In genomic region chr22:36411589-36412258, GRCh38 we compare ENCODE assay signal across 11 cellular contexts. TPM values are rescaled to one million over a fixed set of nuclear protein-coding genes. Genes with fewer than 3 reads are reported as not detected.
A peak's percentile ranks its signal among the peaks of the same experiment; 100 is the strongest.
DNase-seq lines count a peak whose midpoint lies in the region; ATAC-seq, FAIRE-seq and TF ChIP-seq lines count a peak whose summit lies in the region.
"Had no signal": no experiment of that assay in that cellular context is flagged by ENCODE, and none has a peak within 500 bp of the region (broad histone marks: within the 10 kb centered on the region; RNA-seq: fewer than 3 reads in every experiment).

No MANE protein-coding gene starts in this region.

- H3K9me3 Mint-ChIP-seq in CD4-positive, alpha-beta T cell = no peaks in the 10 kb centered on the region
- H3K9me3 Mint-ChIP-seq in Calu3 (ENCODE audit: low read depth, unreplicated experiment) = no peaks in the 10 kb centered on the region

- H3K27ac ChIP-seq in CD4-positive, alpha-beta T cell (ENCODE audit: low read depth, low read length) = no peak overlapping the region
- peak overlapping the region; percentile 93 to 97 (median 96) for H3K27ac ChIP-seq in pancreas

- no peaks in the 10 kb centered on the region for H3K9me3 ChIP-seq in CD4-positive, alpha-beta T cell (ENCODE audit: control insufficient read depth, low read length)
- H3K9me3 ChIP-seq in pancreas = no peaks in the 10 kb centered on the region

- intact Hi-C loops in CD4-positive, alpha-beta T cell (cut with DNase I, micrococcal nuclease) = no loop called here
- intact Hi-C loops in pancreas (cut with DNase I) = no loop called here
- intact Hi-C loops in Calu3 (cut with micrococcal nuclease; ENCODE audit: unreplicated experiment) = no loop called here

- H3K4me3 Mint-ChIP-seq in CD4-positive, alpha-beta T cell = no peak overlapping the region
- H3K4me3 Mint-ChIP-seq in Calu3 (ENCODE audit: low read depth, unreplicated experiment) = no peak overlapping the region

- DNase-seq in CD4-positive, alpha-beta T cell = peak in 4 of 10 experiments; percentile 17 to 29 (median 20)
- DNase-seq in Jurkat, Clone E6-1 (ENCODE audit: low read depth, low spot score) = peak; percentile 65
- DNase-seq in activated T-cell treated with anti-CD3 and anti-CD28 coated beads for 48 hours (ENCODE audit: low read depth) (peak; percentile 41), pancreas (peak in 5 of 6 donors; percentile 67 to 73 (median 70)), Calu3 (no peak), RCC 7860 (ENCODE audit: low spot score) (no peak), 8988T (no peak), hippocampal formation (lab: John Stamatoyannopoulos, UW) (no peak)
- DNase-seq: cortex of kidney, head of caudate nucleus, NCI-H2081 treated with DMSO at 0.1 percent for 48 hours had no signal

- H3K36me3 Mint-ChIP-seq in CD4-positive, alpha-beta T cell (ENCODE audit: low read depth) = no peaks in the 10 kb centered on the region
- H3K36me3 Mint-ChIP-seq in Calu3 (ENCODE audit: insufficient read depth, unreplicated experiment) = peaks cover 14% of the 10 kb centered on the region

- H3K4me3 ChIP-seq in Jurkat, Clone E6-1 (ENCODE audit: low read length) = no peak overlapping the region
- H3K4me3 ChIP-seq in pancreas = no peak overlapping the region

- POLR2A ChIA-PET in CD4-positive, alpha-beta T cell (lab: Charles Lee) = interaction anchor here (1.7 to 1.9 kb wide), 2 partner anchors 24 to 27 kb away, joined by 5 to 7 read pairs; partner anchors contain the start of gene MYH9

- ATAC-seq in CD4-positive, alpha-beta T cell (ENCODE audit: poor library complexity) = no peak
- peak; percentile 27 to 42 (median 34) for ATAC-seq in pancreas

- H3K4me1 ChIP-seq in pancreas = peaks cover 19 to 28% (median 24%) of the 10 kb centered on the region in 3 donors

- no peaks in the 10 kb centered on the region for H3K27me3 Mint-ChIP-seq in CD4-positive, alpha-beta T cell
- no peaks in the 10 kb centered on the region for H3K27me3 Mint-ChIP-seq in Calu3 (ENCODE audit: unreplicated experiment)

- no peaks in the 10 kb centered on the region for H3K27me3 ChIP-seq in CD4-positive, alpha-beta T cell (ENCODE audit: control insufficient read depth, insufficient read depth, low read length)
- H3K27me3 ChIP-seq in pancreas = no peaks in the 10 kb centered on the region

- CTCF ChIA-PET in CD4-positive, alpha-beta T cell (lab: Charles Lee) = interaction anchor here (0.9 kb wide), 1 partner anchor 40 kb away, joined by 3 read pairs; no protein-coding TSS in a partner anchor
- CTCF ChIA-PET in Calu3 (lab: Charles Lee) = interaction anchor here (0.6 kb wide), 1 partner anchor 99 kb away, joined by 3 read pairs; no protein-coding TSS in a partner anchor

- no peaks in the 10 kb centered on the region for H3K36me3 ChIP-seq in pancreas

- H3K27ac Mint-ChIP-seq in CD4-positive, alpha-beta T cell = peak overlapping the region; percentile 44
- H3K27ac Mint-ChIP-seq in Calu3 (ENCODE audit: unreplicated experiment) = no peak overlapping the region

- no peak for FAIRE-seq in pancreas (lab: Jason Lieb, UNC)
- no peak for FAIRE-seq in RCC 7860 (lab: Jason Lieb, UNC)

- WGBS in pancreas, 2 donors = 36 to 39% methylated on average over 6 of the region's 6 CpGs

- BruUV-seq in Calu3 (replicated peaks; lab: Mats Ljungman, UMichigan) = no TSS peak

- no peak for TF ChIP-seq CTCF in CD4-positive, alpha-beta T cell (IDR thresholded peaks at IDR 0.05)
- TF ChIP-seq CTCF in pancreas (IDR thresholded peaks at IDR 0.05) = no peak
- TF ChIP-seq CTCF in Calu3 (IDR thresholded peaks at IDR 0.05; ENCODE audit: unreplicated experiment) = no peak

- H3K4me1 Mint-ChIP-seq in CD4-positive, alpha-beta T cell (ENCODE audit: low read depth) = peaks cover 51% of the 10 kb centered on the region
- peaks cover 16% of the 10 kb centered on the region for H3K4me1 Mint-ChIP-seq in Calu3 (ENCODE audit: low read depth, unreplicated experiment)

RNA-seq across cellular contexts. Expression of gene MYH9, which starts 24.0 kb away (rescaled TPM):
- 100 to 1,000 TPM; 901 to 925 TPM for total RNA-seq in CD4-positive, alpha-beta T cell
- polyA plus RNA-seq in Jurkat, Clone E6-1 (2012; ENCODE audit: insufficient read depth, insufficient read length) = 177 TPM
- total RNA-seq in pancreas (100 to 1,000 TPM; 259 to 554 (median 412) TPM), Calu3 (2022) (526 and 606 TPM in 2 replicates)
- polyA plus RNA-seq in pancreas = 100 to 1,000 TPM in 1 of 2 donors, 10 to 100 TPM in 1; 80.9 to 152 TPM

Comparison
In these comparisons a context has a peak if more than half of its experiments do, and no peak if none do; other contexts are left out.
1. DNase-seq: peak in Jurkat, Clone E6-1 (single experiment), activated T-cell treated with anti-CD3 and anti-CD28 coated beads for 48 hours (single experiment) and pancreas (5 of 6); none in Calu3 (single experiment), RCC 7860 (single experiment), 8988T (single experiment) and hippocampal formation (0 of 2).